9 cellular contexts compared by ENCODE assay signal in the genomic region with DNA sequence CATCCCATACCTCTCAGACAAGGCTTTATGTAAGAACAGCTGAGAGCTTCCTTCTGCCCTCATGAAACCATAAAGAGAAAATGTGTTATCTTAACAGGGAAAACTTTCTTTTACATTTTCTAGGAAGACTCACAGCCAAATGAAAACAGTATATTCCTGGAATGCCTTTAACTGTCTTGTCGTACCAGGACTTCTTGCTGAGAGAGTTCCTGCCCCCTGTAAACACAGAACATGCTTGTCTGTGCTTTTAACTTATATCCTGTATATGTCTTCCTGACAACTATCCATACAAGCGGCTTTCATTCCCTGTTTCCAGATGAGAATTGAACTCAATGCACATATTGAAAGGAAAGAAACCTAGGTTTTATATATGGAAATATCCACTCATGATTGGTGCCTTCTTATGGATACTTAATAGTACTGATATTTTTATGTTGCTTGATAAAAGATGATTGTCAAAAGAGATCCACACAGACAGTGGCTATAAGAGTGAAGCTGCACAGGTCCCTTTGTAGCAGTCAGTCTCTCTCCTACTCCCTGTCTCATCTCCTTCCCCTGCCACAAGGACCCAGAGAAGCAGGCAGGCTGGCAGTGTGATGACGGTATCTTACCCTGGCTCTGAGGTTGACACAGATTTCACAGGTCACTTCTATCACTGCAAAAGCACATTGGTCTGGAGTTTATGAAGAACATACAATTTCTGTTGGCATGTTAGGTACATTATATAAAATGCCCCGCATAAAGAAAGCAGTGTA.
DNase-seq lines count a peak whose midpoint lies in the region; ATAC-seq and TF ChIP-seq lines count a peak whose summit lies in the region.
"Had no signal": no experiment of that assay in that cellular context is flagged by ENCODE, and none has a peak within 500 bp of the region (broad histone marks: within the 10 kb centered on the region; RNA-seq: fewer than 3 reads in every experiment).

No MANE protein-coding gene starts in this region.

- H3K27ac ChIP-seq in WERI-Rb-1 = no peak overlapping the region
- H3K27ac ChIP-seq: 22Rv1 had no signal

- peak overlapping the region; percentile 18 for H3K4me2 ChIP-seq in skeletal muscle satellite cell (ENCODE audit: low read length)

- H3K27me3 ChIP-seq in skeletal muscle satellite cell (ENCODE audit: control insufficient read depth, insufficient read depth, low read length) (no peaks in the 10 kb centered on the region), WERI-Rb-1 (ENCODE audit: insufficient read depth, low read depth, severe bottlenecking) (no peaks in the 10 kb centered on the region)

- H3K27ac Mint-ChIP-seq in T-helper 17 cell = peak overlapping the region; percentile 100

- H3K36me3 ChIP-seq in skeletal muscle satellite cell (ENCODE audit: insufficient read depth, low read length) = no peaks in the 10 kb centered on the region
- H3K36me3 ChIP-seq in WERI-Rb-1 = no peaks in the 10 kb centered on the region

- peak overlapping the region; percentile 30 for H3K9ac ChIP-seq in skeletal muscle satellite cell (ENCODE audit: low read depth, low read length)

- H3K4me3 ChIP-seq in skeletal muscle satellite cell (ENCODE audit: low read length) = no peak overlapping the region
- no peak overlapping the region for H3K4me3 ChIP-seq in WERI-Rb-1 (ENCODE audit: low read depth, low read length)

- H3K4me3 Mint-ChIP-seq in T-helper 17 cell = peak overlapping the region; percentile 78

- no peaks in the 10 kb centered on the region for H3K9me3 ChIP-seq in T-helper 17 cell (ENCODE audit: control insufficient read depth, low read length, poor library complexity, severe bottlenecking)
- no peaks in the 10 kb centered on the region for H3K9me3 ChIP-seq in skeletal muscle satellite cell (replicated peaks; ENCODE audit: low read length)
- no peaks in the 10 kb centered on the region for H3K9me3 ChIP-seq in WERI-Rb-1 (ENCODE audit: severe bottlenecking)

- peak; percentile 59 for DNase-seq in SIG-M5 treated with dmso at 0.1 percent for 504 hours (lab: John Stamatoyannopoulos, UW; ENCODE audit: unreplicated experiment)
- no peak for DNase-seq in SIG-M5 (lab: John Stamatoyannopoulos, UW)
- peak; percentile 12 to 53 (median 51) for DNase-seq in T-helper 17 cell
- DNase-seq in brain pericyte (ENCODE audit: low read depth, low spot score) = peak; percentile 36
- no peak for DNase-seq in central memory CD4-positive, alpha-beta T cell
- DNase-seq in WERI-Rb-1 = no peak

- ATAC-seq in HG03108 (IDR thresholded peaks at IDR 0.05; ENCODE audit: unreplicated experiment) (peak; percentile 27), T-helper 17 cell (peak; percentile 74)

- TF ChIP-seq CTCF in WERI-Rb-1 (IDR thresholded peaks at IDR 0.05; ENCODE audit: low read depth, low read length) = no peak

- peaks cover 29% of the 10 kb centered on the region for H3K4me1 ChIP-seq in skeletal muscle satellite cell (ENCODE audit: control insufficient read depth, insufficient read depth, low read length)

- H3K27me3 Mint-ChIP-seq in T-helper 17 cell = no peaks in the 10 kb centered on the region

- peaks cover 2% of the 10 kb centered on the region for H3K36me3 Mint-ChIP-seq in T-helper 17 cell (ENCODE audit: low read depth)

- H3K4me1 Mint-ChIP-seq in T-helper 17 cell = peaks cover 17% of the 10 kb centered on the region

Comparison
In these comparisons a context has a peak if more than half of its experiments do, and no peak if none do; other contexts are left out.
1. DNase-seq: peak in SIG-M5 treated with dmso at 0.1 percent for 504 hours (single experiment), T-helper 17 cell (3 of 3) and brain pericyte (single experiment); none in SIG-M5 (single experiment), central memory CD4-positive, alpha-beta T cell (single experiment) and WERI-Rb-1 (single experiment).